1 cellular context compared by ENCODE assay signal in genomic region chr17:74380086-74380958, GRCh38.
TF ChIP-seq lines count a peak whose summit lies in the region.

No MANE protein-coding gene starts in this region.

TF ChIP-seq in WTC11, 78 proteins besides CTCF, POLR2A, EP300 and RAD21 (continued from another document):
- TF ChIP-seq PRDM15 (CRISPR knock-in tag; IDR thresholded peaks at IDR 0.05): no peak
